16 cellular contexts compared by ENCODE assay signal in genomic region chrX:46722742-46723568, GRCh38. TPM values are rescaled to one million over a fixed set of nuclear protein-coding genes. Genes with fewer than 3 reads are reported as not detected.
A peak's percentile ranks its signal among the peaks of the same experiment; 100 is the strongest.
DNase-seq lines count a peak whose midpoint lies in the region; ATAC-seq and TF ChIP-seq lines count a peak whose summit lies in the region.
"Had no signal": no experiment of that assay in that cellular context is flagged by ENCODE, and none has a peak within 500 bp of the region (broad histone marks: within the 10 kb centered on the region; RNA-seq: fewer than 3 reads in every experiment).

No MANE protein-coding gene starts in this region.

- intact Hi-C loops in psoas muscle (cut with DNase I) (no loop called here), Right ventricle myocardium inferior (cut with DNase I) (no loop called here)

- peak overlapping the region; percentile 33 for H3K4me2 ChIP-seq in osteoblast (ENCODE audit: insufficient read depth, low read length)

- H3K36me3 ChIP-seq in osteoblast (ENCODE audit: insufficient read depth, low read length) (no peaks in the 10 kb centered on the region), psoas muscle (ENCODE audit: insufficient read depth in 1 of 2, low read depth in 1 of 2) (no peaks in the 10 kb centered on the region)

- DNase-seq in M059J (ENCODE audit: low read depth): peak; percentile 42
- DNase-seq in caudate nucleus (lab: John Stamatoyannopoulos, UW): peak in 8 of 61 donors; percentile 1 to 49 (median 10)
- no peak for DNase-seq in osteoblast (ENCODE audit: insufficient read length, low spot score, missing footprints)
- DNase-seq in COLO829 (ENCODE audit: low spot score): no peak
- DNase-seq in psoas muscle: no peak
- DNase-seq in activated CD4-positive, alpha-beta T cell treated with anti-CD3 and anti-CD28 coated beads for 1 hour: no peak
- DNase-seq in Right ventricle myocardium inferior (ENCODE audit: missing footprints): no peak
- DNase-seq: activated naive CD8-positive, alpha-beta T cell treated with anti-CD3 and anti-CD28 coated beads, Interleukin-2, amount 50 U/mL, for 24 hours; activated T-cell treated with anti-CD3 and anti-CD28 coated beads, Interleukin-2, amount 50 U/mL, for 72 hours; cerebellar nuclear complex; DMS79 treated with DMSO at 0.1 percent for 48 hours; NCI-H2029; NCI-H774; SHP77 treated with DMSO at 0.1 percent for 48 hours had no signal

- H3K4me3 ChIP-seq in GM08714 (ENCODE audit: low read length) (peak overlapping the region; percentile 33; the same call in 1 of the 2 replicates), osteoblast (ENCODE audit: insufficient read depth, low read length) (no peak overlapping the region), psoas muscle (no peak overlapping the region)

- H3K4me1 ChIP-seq in osteoblast (ENCODE audit: insufficient read depth, low read length) (peaks cover 20% of the 10 kb centered on the region), psoas muscle (no peaks in the 10 kb centered on the region)

- H3K79me2 ChIP-seq in osteoblast (ENCODE audit: insufficient read depth, low read length): peaks cover 48% of the 10 kb centered on the region

- WGBS in psoas muscle, 3 donors: 65 to 74% (median 65%) methylated on average over 7 of the region's 7 CpGs

- H3K9me3 ChIP-seq in osteoblast (ENCODE audit: low read depth, low read length) (no peaks in the 10 kb centered on the region), psoas muscle (no peaks in the 10 kb centered on the region)

- H3K27ac ChIP-seq in caudate nucleus (ENCODE audit: low read depth, low read length) (peak overlapping the region; percentile 70), osteoblast (ENCODE audit: low read depth, low read length) (peak overlapping the region; percentile 28), psoas muscle (no peak overlapping the region)
- H3K27ac ChIP-seq: C4-2B had no signal

- ATAC-seq in psoas muscle: no peak
- no peak for ATAC-seq in Right ventricle myocardium inferior

- no peak overlapping the region for H2AFZ ChIP-seq in osteoblast (ENCODE audit: low read length)

- no peaks in the 10 kb centered on the region for H4K20me1 ChIP-seq in osteoblast (ENCODE audit: insufficient read depth, low read length)

- TF ChIP-seq CTCF in osteoblast (IDR thresholded peaks at IDR 0.05; ENCODE audit: extremely low read depth, low read depth, low read length) (no peak), psoas muscle (IDR thresholded peaks at IDR 0.05) (no peak)

- H3K27me3 ChIP-seq in osteoblast (ENCODE audit: insufficient read depth, low read length) (peaks cover 4% of the 10 kb centered on the region), psoas muscle (ENCODE audit: insufficient read depth in 3 of 3, low read length in 2 of 3) (no peaks in the 10 kb centered on the region)

RNA-seq across cellular contexts. Expression of gene SLC9A7, which starts 36.0 kb away (rescaled TPM):
- total RNA-seq in M059J (2014; rRNA removed; shearing (Covaris generic)): 46.7 and 55.0 TPM in 2 replicates
- total RNA-seq in osteoblast: 42.0 and 43.6 TPM in 2 replicates
- 10 to 100 TPM in 3 of 4 donors, 1 to 10 TPM in 1; 8.2 to 14.0 (median 11.1) TPM for total RNA-seq in psoas muscle
- 1 to 10 TPM; 1.5 to 6.5 (median 5.3) TPM for polyA plus RNA-seq in psoas muscle
- 2.5 TPM for total RNA-seq in Right ventricle myocardium inferior
